15 cellular contexts compared by ENCODE assay signal in genomic region chr2:159427048-159427447, GRCh38.
A peak's percentile ranks its signal among the peaks of the same experiment; 100 is the strongest.
DNase-seq lines count a peak whose midpoint lies in the region; ATAC-seq and TF ChIP-seq lines count a peak whose summit lies in the region.
"Had no signal": no experiment of that assay in that cellular context is flagged by ENCODE, and none has a peak within 500 bp of the region (broad histone marks: within the 10 kb centered on the region; RNA-seq: fewer than 3 reads in every experiment).

No MANE protein-coding gene starts in this region.

- H3K27ac ChIP-seq in SK-N-MC = peak overlapping the region; percentile 86
- H3K27ac ChIP-seq: C4-2B had no signal

- DNase-seq in Jurkat, Clone E6-1 (ENCODE audit: low read depth, low spot score) = peak; percentile 22
- DNase-seq in SK-N-MC (ENCODE audit: low read depth, low spot score) (peak; percentile 72), neural crest cell (ENCODE audit: low read depth, low spot score) (no peak), NCI-H1694 (lab: John Stamatoyannopoulos, UW) (no peak)
- DNase-seq: AML-193; Caco-2; CD4-positive, alpha-beta T cell; DMS153; DMS79; GF-D8; H9 had no signal

- no peak overlapping the region for H3K4me3 Mint-ChIP-seq in neural crest cell
- H3K4me3 Mint-ChIP-seq: CD4-positive, alpha-beta T cell; H9 had no signal

- H3K4me1 Mint-ChIP-seq in neural crest cell = peaks cover 7% of the 10 kb centered on the region
- H3K4me1 Mint-ChIP-seq: H9 had no signal

- H3K27me3 Mint-ChIP-seq in neural crest cell (ENCODE audit: low read depth) = no peaks in the 10 kb centered on the region
- H3K27me3 Mint-ChIP-seq: CD4-positive, alpha-beta T cell had no signal

- 0 out of 2 replicates have a peak, but pooled peaks cover 5% of the 10 kb centered on the region for H3K36me3 ChIP-seq in SK-N-MC (ENCODE audit: insufficient read depth, low read length)

- no peaks in the 10 kb centered on the region for H3K9me3 ChIP-seq in SK-N-MC (ENCODE audit: low read depth, low read length)

- H3K4me3 ChIP-seq in Jurkat, Clone E6-1 (ENCODE audit: low read length) = no peak overlapping the region
- peak overlapping the region; percentile 51 for H3K4me3 ChIP-seq in SK-N-MC

- H3K9ac ChIP-seq in SK-N-MC (ENCODE audit: insufficient read length) = peak overlapping the region; percentile 61

- ATAC-seq in GM18517 (IDR thresholded peaks at IDR 0.05; ENCODE audit: unreplicated experiment) = no peak
- ATAC-seq in HG02763 (IDR thresholded peaks at IDR 0.05; ENCODE audit: unreplicated experiment) = no peak
- ATAC-seq in GM19023 (IDR thresholded peaks at IDR 0.05; ENCODE audit: unreplicated experiment) = no peak

- peaks cover 25% of the 10 kb centered on the region for H3K36me3 Mint-ChIP-seq in neural crest cell (ENCODE audit: low read depth)

- H3K27ac Mint-ChIP-seq in neural crest cell (ENCODE audit: unreplicated experiment) = peak overlapping the region; percentile 59
- H3K27ac Mint-ChIP-seq: CD4-positive, alpha-beta T cell had no signal

- peaks cover 5% of the 10 kb centered on the region for H3K9me3 Mint-ChIP-seq in neural crest cell
- H3K9me3 Mint-ChIP-seq: CD4-positive, alpha-beta T cell had no signal

- TF ChIP-seq CTCF in neural crest cell (conservative IDR thresholded peaks at IDR 0.05) = no peak

Comparison
In these comparisons a context has a peak if more than half of its experiments do, and no peak if none do; other contexts are left out.
1. DNase-seq: peak in Jurkat, Clone E6-1 (single experiment) and SK-N-MC (single experiment); none in neural crest cell (single experiment) and NCI-H1694 (single experiment).